ENCODE assay signal across 8 cellular contexts in genomic region chr17:80005360-80006338, GRCh38. TPM values are rescaled to one million over a fixed set of nuclear protein-coding genes. Genes with fewer than 3 reads are reported as not detected.
DNase-seq lines count a peak whose midpoint lies in the region; ATAC-seq and TF ChIP-seq lines count a peak whose summit lies in the region.

No MANE protein-coding gene starts in this region.

- H3K27ac ChIP-seq in esophagus squamous epithelium (no peak overlapping the region), vagina (no peak overlapping the region)

- TF ChIP-seq CTCF in GM12872 (IDR thresholded peaks at IDR 0.05; ENCODE audit: insufficient read depth, low read depth, low read length) (peak; percentile 99), esophagus squamous epithelium (IDR thresholded peaks at IDR 0.05) (peak; percentile 86 to 100 (median 94)), nephron (IDR thresholded peaks at IDR 0.05; ENCODE audit: unreplicated experiment in 3 of 3) (peak; percentile 95 to 99 (median 98)), vagina (IDR thresholded peaks at IDR 0.05) (peak; percentile 87 to 91 (median 89))

- ATAC-seq in HG03354 (IDR thresholded peaks at IDR 0.05; ENCODE audit: poor library complexity, severe bottlenecking, unreplicated experiment): no peak

- H3K4me1 ChIP-seq in esophagus squamous epithelium (peaks cover 6 to 22% (median 7%) of the 10 kb centered on the region in 3 donors), vagina (peaks cover 11% of the 10 kb centered on the region)

- no peaks in the 10 kb centered on the region for H3K4me1 Mint-ChIP-seq in nephron

- TF ChIP-seq POLR2A in esophagus squamous epithelium (IDR thresholded peaks at IDR 0.05) (no peak), vagina (IDR thresholded peaks at IDR 0.05) (no peak)

- H3K27me3 ChIP-seq in esophagus squamous epithelium: no peaks in the 10 kb centered on the region
- no peaks in the 10 kb centered on the region for H3K27me3 ChIP-seq in vagina

- no peak overlapping the region for H3K4me3 ChIP-seq in esophagus squamous epithelium
- peak overlapping the region in 1 of 2 donors; percentile 8 for H3K4me3 ChIP-seq in vagina

- peak overlapping the region in 1 of 3 experiments; percentile 69 for H3K27ac Mint-ChIP-seq in nephron

- DNase-seq in ACHN (peak; percentile 63), NCI-H345 treated with DMSO at 0.1 percent for 48 hours (lab: John Stamatoyannopoulos, UW; ENCODE audit: unreplicated experiment) (peak; percentile 42), esophagus squamous epithelium (lab: John Stamatoyannopoulos, UW) (no peak), vagina (ENCODE audit: extremely low spot score in 2 of 2) (no peak)
- peak; percentile 79 for DNase-seq in activated CD8-positive, alpha-beta memory T cell treated with anti-CD3 and anti-CD28 coated beads, Interleukin-2, amount 50 U/mL, for 48 hours

- peak overlapping the region in 2 of 3 experiments; percentile 21 to 75 for H3K4me3 Mint-ChIP-seq in nephron

- H3K36me3 ChIP-seq in esophagus squamous epithelium (peaks cover 7 to 46% (median 13%) of the 10 kb centered on the region in 3 donors), vagina (peaks cover 0 to 8% of the 10 kb centered on the region in 2 donors)

- H3K9me3 ChIP-seq in esophagus squamous epithelium (no peaks in the 10 kb centered on the region), vagina (no peaks in the 10 kb centered on the region)

- WGBS in esophagus squamous epithelium, 2 donors: 34 to 45% methylated on average over 16 to 27 of the region's 37 CpGs

- in situ Hi-C loops in ACHN (cut with HindIII; ENCODE audit: low pct_ligation_motif_present, low pct_unique_long_range_greater_than_20kb, low sequenced_read_pairs): no loop called here

- intact Hi-C loops in esophagus squamous epithelium (cut with DNase I) (no loop called here), vagina (cut with DNase I) (loop anchor here (10.0 kb wide), 1 partner anchor 79 kb away; no protein-coding TSS in a partner anchor)

- no peaks in the 10 kb centered on the region for H3K27me3 Mint-ChIP-seq in nephron (ENCODE audit: low read depth)

- peaks cover 13% of the 10 kb centered on the region for H3K36me3 Mint-ChIP-seq in nephron (ENCODE audit: low read depth)

- H3K9me3 Mint-ChIP-seq in nephron: no peaks in the 10 kb centered on the region

RNA-seq across cellular contexts. Expression of gene TBC1D16, which starts 30.0 kb away (rescaled TPM):
- total RNA-seq in esophagus squamous epithelium (10 to 100 TPM in 2 of 4 donors, 1 to 10 TPM in 2; 6.4 to 20.2 (median 11.5) TPM), vagina (18.2 TPM)

RNA-seq across cellular contexts. Expression of gene CCDC40, which starts 30.8 kb away (rescaled TPM):
- total RNA-seq in esophagus squamous epithelium (1 to 10 TPM in 3 of 4 donors, under 1 TPM in 1; 0.32 to 3.9 (median 2.1) TPM), vagina (9.3 TPM)

Comparison
In these comparisons a context has a peak if more than half of its experiments do, and no peak if none do; other contexts are left out.
1. DNase-seq: peak in ACHN (single experiment), NCI-H345 treated with DMSO at 0.1 percent for 48 hours (single experiment) and activated CD8-positive, alpha-beta memory T cell treated with anti-CD3 and anti-CD28 coated beads, Interleukin-2, amount 50 U/mL, for 48 hours (single experiment); none in esophagus squamous epithelium (single experiment) and vagina (0 of 2).
2. Peak in every context shown above with its lines, with median percentiles within 50 percentile points of each other: CTCF ChIP-seq.